1 cellular context compared by ENCODE assay signal in genomic region chr16:81096715-81097208, GRCh38.
TF ChIP-seq lines count a peak whose summit lies in the region.

No MANE protein-coding gene starts in this region.

TF ChIP-seq in HepG2, 621 proteins besides CTCF, POLR2A, EP300 and RAD21 (continued from another document):
- TF ChIP-seq RFXANK (CRISPR knock-in tag; IDR thresholded peaks at IDR 0.05) (no peak), HMGA1 (CRISPR knock-in tag; conservative IDR thresholded peaks at IDR 0.05) (no peak), NRL (CRISPR knock-in tag; IDR thresholded peaks at IDR 0.05; ENCODE audit: borderline replicate concordance) (no peak), ZNF557 (CRISPR knock-in tag; IDR thresholded peaks at IDR 0.05) (0 out of 2 replicates have a peak, but pooled peaks have one; percentile 63), THAP11 (CRISPR knock-in tag; IDR thresholded peaks at IDR 0.05) (no peak), ATF2 (CRISPR knock-in tag; IDR thresholded peaks at IDR 0.05) (no peak), CEBPB (IDR thresholded peaks at IDR 0.05; ENCODE audit: borderline replicate concordance, low read depth, low read length) (no peak), FOXM1 (CRISPR knock-in tag; IDR thresholded peaks at IDR 0.05) (no peak), ZNF770 (CRISPR knock-in tag; IDR thresholded peaks at IDR 0.05) (no peak), ZNF205 (CRISPR knock-in tag; IDR thresholded peaks at IDR 0.05) (no peak), ATF5 (CRISPR knock-in tag; IDR thresholded peaks at IDR 0.05; ENCODE audit: low read depth) (0 out of 2 replicates have a peak, but pooled peaks have one; percentile 22), PCBP1 (IDR thresholded peaks at IDR 0.05; ENCODE audit: borderline replicate concordance, low read depth, low read length) (no peak), ZNF260 (CRISPR knock-in tag; IDR thresholded peaks at IDR 0.05; ENCODE audit: borderline replicate concordance, low read depth) (no peak), MATR3 (CRISPR knock-in tag; IDR thresholded peaks at IDR 0.05) (no peak), NONO (IDR thresholded peaks at IDR 0.05) (no peak), NONO (CRISPR knock-in tag; conservative IDR thresholded peaks at IDR 0.05) (no peak)
